ENCODE assay signal across 20 cellular contexts in genomic region chr9:16710888-16711287, GRCh38.
DNase-seq lines count a peak whose midpoint lies in the region; ATAC-seq and TF ChIP-seq lines count a peak whose summit lies in the region.
"Had no signal": no experiment of that assay in that cellular context is flagged by ENCODE, and none has a peak within 500 bp of the region (broad histone marks: within the 10 kb centered on the region; RNA-seq: fewer than 3 reads in every experiment).

No MANE protein-coding gene starts in this region.

- peak; percentile 46 for DNase-seq in NCI-H748 treated with DMSO at 0.1 percent for 48 hours (lab: John Stamatoyannopoulos, UW)
- peak; percentile 57 for DNase-seq in glutamatergic neuron
- DNase-seq in sciatic nerve (ENCODE audit: low spot score), result no peak
- no peak for DNase-seq in OCI-M1 (lab: John Stamatoyannopoulos, UW)
- DNase-seq in midbrain (lab: John Stamatoyannopoulos, UW), result no peak
- DNase-seq in right lobe of liver, result no peak
- DNase-seq: EL; heart left ventricle; kidney; NCI-H1930; Right ventricle myocardium superior; stimulated activated CD4-positive, alpha-beta T cell treated with anti-CD3 and anti-CD28 coated beads, Interleukin-4, amount 100 ng/mL, for 24 hours; substantia nigra had no signal

- peak overlapping the region; percentile 24; the same call in 1 of the 2 replicates for H3K4me3 ChIP-seq in HUES48 (ENCODE audit: low read depth, low read length)
- no peak overlapping the region for H3K4me3 ChIP-seq in right lobe of liver
- H3K4me3 ChIP-seq: cardiac muscle cell, heart left ventricle, skin epidermis had no signal

- H3K27ac ChIP-seq in HUES48 (ENCODE audit: low read depth, low read length) (peak overlapping the region; percentile 83), right lobe of liver (no peak overlapping the region)
- H3K27ac ChIP-seq: cardiac muscle cell, heart left ventricle had no signal

- peaks cover 66% of the 10 kb centered on the region for H3K4me1 Mint-ChIP-seq in glutamatergic neuron (ENCODE audit: low read depth, unreplicated experiment)
- H3K4me1 Mint-ChIP-seq: activated T-helper 17 cell treated with anti-CD3 and anti-CD28 coated beads, Interleukin-2, amount 50 U/mL, for 72 hours; IgD-negative memory B cell had no signal

- intact Hi-C loops in sciatic nerve (cut with DNase I), result no loop called here
- intact Hi-C loops in right lobe of liver (cut with DNase I), result no loop called here

- H3K9me3 Mint-ChIP-seq in glutamatergic neuron (ENCODE audit: unreplicated experiment), result peaks cover 13% of the 10 kb centered on the region

- H3K9ac ChIP-seq in HUES48 (ENCODE audit: low read depth, low read length), result peak overlapping the region; percentile 54; the same call in 1 of the 2 replicates

- peak overlapping the region; percentile 97 for H3K27ac Mint-ChIP-seq in glutamatergic neuron (ENCODE audit: unreplicated experiment)
- H3K27ac Mint-ChIP-seq: activated T-helper 17 cell treated with anti-CD3 and anti-CD28 coated beads, Interleukin-2, amount 50 U/mL, for 72 hours; IgD-negative memory B cell had no signal

- peak; percentile 16 for ATAC-seq in sciatic nerve
- ATAC-seq in GM18502 (IDR thresholded peaks at IDR 0.05; ENCODE audit: poor library complexity, unreplicated experiment), result no peak
- ATAC-seq in right lobe of liver, result no peak
- ATAC-seq: activated CD4-positive, CD25-positive, alpha-beta regulatory T cell treated with anti-CD3 and anti-CD28 coated beads, Interleukin-2, amount 50 U/mL, for 24 hours; activated T-helper 17 cell treated with anti-CD3 and anti-CD28 coated beads, Interleukin-2, amount 50 U/mL, for 72 hours; heart left ventricle had no signal

- no peak for TF ChIP-seq CTCF in glutamatergic neuron (IDR thresholded peaks at IDR 0.05; ENCODE audit: partially characterized antibody, unreplicated experiment)
- no peak for TF ChIP-seq CTCF in right lobe of liver (IDR thresholded peaks at IDR 0.05)

- WGBS in right lobe of liver (ENCODE audit: insufficient coverage, low coverage, low lambda C conversion rate, missing lambda C conversion rate), result 31% methylated on average over 8 of the region's 8 CpGs

- H3K27me3 ChIP-seq in HUES48 (ENCODE audit: control insufficient read depth, insufficient read depth, low read length), result no peaks in the 10 kb centered on the region
- H3K27me3 ChIP-seq in right lobe of liver, result no peaks in the 10 kb centered on the region

- H3K36me3 Mint-ChIP-seq in glutamatergic neuron (ENCODE audit: unreplicated experiment), result no peaks in the 10 kb centered on the region
- H3K36me3 Mint-ChIP-seq: IgD-negative memory B cell had no signal

- no peaks in the 10 kb centered on the region for H3K36me3 ChIP-seq in HUES48 (ENCODE audit: control insufficient read depth, insufficient read depth, low read length)
- H3K36me3 ChIP-seq in right lobe of liver, result no peaks in the 10 kb centered on the region
- H3K36me3 ChIP-seq: cardiac muscle cell, heart left ventricle had no signal

- TF ChIP-seq POLR2A in right lobe of liver (IDR thresholded peaks at IDR 0.05), result no peak

- H3K9me3 ChIP-seq in HUES48 (ENCODE audit: control insufficient read depth, insufficient read depth, low read length) (no peaks in the 10 kb centered on the region), right lobe of liver (no peaks in the 10 kb centered on the region)
- H3K9me3 ChIP-seq: heart left ventricle had no signal

- H3K27me3 Mint-ChIP-seq in glutamatergic neuron (ENCODE audit: unreplicated experiment), result peaks cover 7% of the 10 kb centered on the region
- H3K27me3 Mint-ChIP-seq: activated T-helper 17 cell treated with anti-CD3 and anti-CD28 coated beads, Interleukin-2, amount 50 U/mL, for 72 hours; IgD-negative memory B cell had no signal

- H3K4me3 Mint-ChIP-seq in glutamatergic neuron (ENCODE audit: unreplicated experiment), result peak overlapping the region; percentile 66
- H3K4me3 Mint-ChIP-seq: activated T-helper 17 cell treated with anti-CD3 and anti-CD28 coated beads, Interleukin-2, amount 50 U/mL, for 72 hours; IgD-negative memory B cell had no signal

- H3K4me1 ChIP-seq in HUES48 (ENCODE audit: control insufficient read depth, insufficient read depth, low read length), result peaks cover 78% of the 10 kb centered on the region
- H3K4me1 ChIP-seq in right lobe of liver, result no peaks in the 10 kb centered on the region

Comparison
In these comparisons a context has a peak if more than half of its experiments do, and no peak if none do; other contexts are left out.
1. DNase-seq: peak in NCI-H748 treated with DMSO at 0.1 percent for 48 hours (single experiment) and glutamatergic neuron (single experiment); none in sciatic nerve (single experiment), OCI-M1 (single experiment), midbrain (single experiment) and right lobe of liver (0 of 3).